ENCODE assay signal across 9 cellular contexts in genomic region chr12:107339932-107340331, GRCh38.
"Had no signal": no experiment of that assay in that cellular context is flagged by ENCODE, and none has a peak within 500 bp of the region (broad histone marks: within the 10 kb centered on the region; RNA-seq: fewer than 3 reads in every experiment).

No MANE protein-coding gene starts in this region.

- ATAC-seq: GM23338 had no signal

- H3K27ac ChIP-seq: HL-60 had no signal

- H3K36me3 Mint-ChIP-seq: IgD-negative memory B cell had no signal

- H3K27ac Mint-ChIP-seq: GM23338, H9, IgD-negative memory B cell had no signal

- FAIRE-seq: H1, H54 had no signal

- H3K4me3 ChIP-seq: GM23338 had no signal

- H3K4me2 ChIP-seq: GM23338 had no signal

- DNase-seq: H9, HCEC 1CT, Kasumi-1, KG1 had no signal

- H3K9me3 Mint-ChIP-seq: H9 had no signal

- H3K4me3 Mint-ChIP-seq: GM23338, H9, IgD-negative memory B cell had no signal

- H2AFZ ChIP-seq: GM23338 had no signal
